5 cellular contexts compared by ENCODE assay signal in the genomic region with DNA sequence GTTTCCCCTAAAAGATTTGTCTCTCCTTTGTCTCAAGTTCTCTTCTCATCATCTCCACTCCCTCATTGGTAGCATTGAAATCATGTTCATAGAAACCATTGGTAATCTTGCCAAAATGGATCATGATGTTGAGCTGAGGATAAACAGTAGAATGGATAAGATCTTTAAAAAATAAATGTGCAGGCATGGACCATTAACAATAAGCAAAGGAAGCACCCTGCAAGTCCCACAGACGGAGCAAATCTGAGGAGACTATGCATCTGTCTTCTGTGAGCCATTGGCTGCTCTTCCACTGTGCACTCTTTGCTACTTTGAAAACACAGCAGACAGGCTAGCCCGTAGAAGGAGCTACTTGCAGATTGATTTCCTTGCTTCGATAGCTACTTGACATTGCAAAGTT.
"Had no signal": no experiment of that assay in that cellular context is flagged by ENCODE, and none has a peak within 500 bp of the region (broad histone marks: within the 10 kb centered on the region; RNA-seq: fewer than 3 reads in every experiment).

No MANE protein-coding gene starts in this region.

- H3K4me2 ChIP-seq: GM23338 had no signal

- H3K4me3 Mint-ChIP-seq: GM23338, H9 had no signal

- DNase-seq: H9, HCEC 1CT, IMR-90 had no signal

- ATAC-seq: GM23338, K562 had no signal

- H3K9me3 Mint-ChIP-seq: GM23338, H9 had no signal

- H2AFZ ChIP-seq: GM23338 had no signal

- H3K4me3 ChIP-seq: GM23338, K562 had no signal

- H3K27ac Mint-ChIP-seq: GM23338, H9 had no signal
